19 cellular contexts compared by ENCODE assay signal in the genomic region with DNA sequence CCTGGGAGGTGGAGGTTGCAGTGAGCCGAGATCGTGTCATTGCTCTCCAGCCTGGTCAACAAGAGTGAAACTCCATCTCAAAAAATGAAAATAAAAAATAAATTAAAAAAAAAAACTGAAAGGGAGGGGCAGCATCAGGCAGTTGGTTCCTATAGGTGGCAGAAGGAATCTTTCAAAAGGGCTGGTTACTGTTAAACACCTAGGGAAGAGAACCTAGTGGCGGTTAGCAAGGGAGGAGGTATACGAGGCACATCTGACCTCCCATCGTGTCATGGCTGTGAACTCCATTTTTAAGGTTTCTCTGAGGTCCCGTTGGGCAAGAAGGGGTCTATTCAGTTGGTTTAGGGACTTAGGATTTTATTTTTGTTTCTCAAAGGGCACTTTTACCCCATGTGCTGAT.
"Had no signal": no experiment of that assay in that cellular context is flagged by ENCODE, and none has a peak within 500 bp of the region (broad histone marks: within the 10 kb centered on the region; RNA-seq: fewer than 3 reads in every experiment).

No MANE protein-coding gene starts in this region.

- DNase-seq: activated CD4-positive, alpha-beta T cell treated with anti-CD3 and anti-CD28 coated beads, Interleukin-2, amount 10 ng/mL, durations not matched to agents 7 days and 5 days; activated CD8-positive, alpha-beta T cell treated with anti-CD3 and anti-CD28 coated beads, Interleukin-2, amount 10 ng/mL, durations not matched to agents 7 days and 5 days; activated naive CD4-positive, alpha-beta T cell treated with Interleukin-2 at 50 U/mL for 16 hours; activated naive CD8-positive, alpha-beta T cell treated with anti-CD3 and anti-CD28 coated beads, Interleukin-2, amount 10 ng/mL, durations not matched to agents 7 days and 5 days; activated T-cell treated with anti-CD3 and anti-CD28 coated beads, Interleukin-2, amount 50 U/mL, for 24 hours; amygdala; caudate nucleus; colonic mucosa; heart left ventricle; immature natural killer cell; kidney glomerular epithelial cell; left ventricle myocardium superior; retina; stimulated activated CD8-positive, alpha-beta memory T cell treated with anti-CD3 and anti-CD28 coated beads, Interleukin-4, amount 100 ng/mL, for 48 hours; stimulated activated naive CD4-positive, alpha-beta T cell; T-helper 9 cell had no signal

- ATAC-seq: activated CD8-positive, alpha-beta T cell treated with anti-CD3 and anti-CD28 coated beads, Interleukin-2, amount 10 ng/mL, durations not matched to agents 7 days and 5 days; esophagus mucosa; gastroesophageal sphincter; heart left ventricle; left ventricle myocardium superior had no signal

- H3K4me1 ChIP-seq: colonic mucosa had no signal

- H3K27me3 ChIP-seq: colonic mucosa, gastroesophageal sphincter, heart left ventricle had no signal

- H3K9me3 ChIP-seq: colonic mucosa, gastroesophageal sphincter, heart left ventricle had no signal

- H3K4me3 ChIP-seq: colonic mucosa, gastroesophageal sphincter, heart left ventricle had no signal

- H3K36me3 ChIP-seq: colonic mucosa, gastroesophageal sphincter, heart left ventricle had no signal

- H3K27ac ChIP-seq: colonic mucosa, gastroesophageal sphincter, heart left ventricle had no signal

- FAIRE-seq: endometrium had no signal
